14 cellular contexts compared by ENCODE assay signal in genomic region chr22:23517804-23518380, GRCh38.
"Had no signal": no experiment of that assay in that cellular context is flagged by ENCODE, and none has a peak within 500 bp of the region (broad histone marks: within the 10 kb centered on the region; RNA-seq: fewer than 3 reads in every experiment).

No MANE protein-coding gene starts in this region.

- DNase-seq: activated B cell treated with CpG ODN at 0.5 μM for 24 hours; activated CD4-positive, alpha-beta T cell treated with anti-CD3 and anti-CD28 coated beads for 48 hours; activated CD8-positive, alpha-beta T cell treated with anti-CD3 and anti-CD28 coated beads for 36 hours; activated naive CD4-positive, alpha-beta T cell; activated T-cell treated with anti-CD3 and anti-CD28 coated beads, Interleukin-2, amount 50 U/mL, for 1 hour; body of pancreas; effector memory CD8-positive, alpha-beta T cell; hypothalamus; lower lobe of right lung; midbrain; stimulated activated naive B cell treated with anti-CD40 and anti-IgM and Interleukin-4, amounts not matched to agents 10 μg/mL and 1 μg/mL and 100 μg/mL, for 72 hours had no signal

- H3K9me3 Mint-ChIP-seq: activated B cell treated with CpG ODN at 0.5 μM for 24 hours; activated CD8-positive, alpha-beta T cell treated with anti-CD3 and anti-CD28 coated beads for 36 hours; activated T-helper 17 cell treated with anti-CD3 and anti-CD28 coated beads, Interleukin-2, amount 50 U/mL, for 72 hours; effector memory CD8-positive, alpha-beta T cell; stimulated activated naive B cell treated with anti-CD40 and anti-IgM and Interleukin-4, amounts not matched to agents 10 μg/mL and 1 μg/mL and 100 μg/mL, for 72 hours had no signal

- H3K27ac ChIP-seq: body of pancreas, epithelial cell of prostate, lower lobe of right lung, pancreas had no signal

- H3K4me1 Mint-ChIP-seq: activated T-helper 17 cell treated with anti-CD3 and anti-CD28 coated beads, Interleukin-2, amount 50 U/mL, for 72 hours had no signal

- H3K4me3 ChIP-seq: body of pancreas, lower lobe of right lung, pancreas had no signal

- H3K27ac Mint-ChIP-seq: activated B cell treated with CpG ODN at 0.5 μM for 24 hours; activated CD8-positive, alpha-beta T cell treated with anti-CD3 and anti-CD28 coated beads for 36 hours; activated T-helper 17 cell treated with anti-CD3 and anti-CD28 coated beads, Interleukin-2, amount 50 U/mL, for 72 hours; stimulated activated naive B cell treated with anti-CD40 and anti-IgM and Interleukin-4, amounts not matched to agents 10 μg/mL and 1 μg/mL and 100 μg/mL, for 72 hours had no signal

- H3K4me1 ChIP-seq: pancreas had no signal

- H3K4me3 Mint-ChIP-seq: activated B cell treated with CpG ODN at 0.5 μM for 24 hours; activated CD8-positive, alpha-beta T cell treated with anti-CD3 and anti-CD28 coated beads for 36 hours; activated T-helper 17 cell treated with anti-CD3 and anti-CD28 coated beads, Interleukin-2, amount 50 U/mL, for 72 hours; effector memory CD8-positive, alpha-beta T cell; stimulated activated naive B cell treated with anti-CD40 and anti-IgM and Interleukin-4, amounts not matched to agents 10 μg/mL and 1 μg/mL and 100 μg/mL, for 72 hours had no signal

- H3K36me3 Mint-ChIP-seq: stimulated activated naive B cell treated with anti-CD40 and anti-IgM and Interleukin-4, amounts not matched to agents 10 μg/mL and 1 μg/mL and 100 μg/mL, for 72 hours had no signal

- ATAC-seq: activated CD8-positive, alpha-beta T cell treated with anti-CD3 and anti-CD28 coated beads for 36 hours; activated T-helper 17 cell treated with anti-CD3 and anti-CD28 coated beads, Interleukin-2, amount 50 U/mL, for 72 hours; body of pancreas; effector memory CD8-positive, alpha-beta T cell; lower lobe of right lung; pancreas; stimulated activated naive B cell treated with anti-CD40 and anti-IgM and Interleukin-4, amounts not matched to agents 10 μg/mL and 1 μg/mL and 100 μg/mL, for 72 hours had no signal

- H3K27me3 ChIP-seq: pancreas had no signal

- H3K36me3 ChIP-seq: lower lobe of right lung, pancreas had no signal

- H3K9me3 ChIP-seq: body of pancreas, lower lobe of right lung, pancreas had no signal
